20 cellular contexts compared by ENCODE assay signal in genomic region chr6:142915129-142915697, GRCh38. TPM values are rescaled to one million over a fixed set of nuclear protein-coding genes. Genes with fewer than 3 reads are reported as not detected.
DNase-seq lines count a peak whose midpoint lies in the region; ATAC-seq, FAIRE-seq and TF ChIP-seq lines count a peak whose summit lies in the region.
"Had no signal": no experiment of that assay in that cellular context is flagged by ENCODE, and none has a peak within 500 bp of the region (broad histone marks: within the 10 kb centered on the region; RNA-seq: fewer than 3 reads in every experiment).

No MANE protein-coding gene starts in this region.

- no peak overlapping the region for H3K4me3 ChIP-seq in H1 (ENCODE audit: extremely low read depth in 1 of 4, insufficient read depth in 2 of 4, low read depth in 3 of 4, low read length in 4 of 4)
- H3K4me3 ChIP-seq: esophagus squamous epithelium, heart left ventricle, Peyer's patch, upper lobe of right lung had no signal

- H3K4me2 ChIP-seq in H1 (ENCODE audit: insufficient read depth in 1 of 2, low read depth in 2 of 2, low read length in 2 of 2) = no peak overlapping the region

- H3K79me1 ChIP-seq in H1 (ENCODE audit: low read depth, low read length) = no peaks in the 10 kb centered on the region

- H3K14ac ChIP-seq in H1 (ENCODE audit: insufficient read length) = no peak overlapping the region

- intact Hi-C loops in activated naive CD4-positive, alpha-beta T cell treated with anti-CD3 and anti-CD28 coated beads for 36 hours (cut with micrococcal nuclease) = no loop called here

- no peak for TF ChIP-seq RAD21 in H1 (IDR thresholded peaks at IDR 0.05 in 1 of 2, conservative IDR thresholded peaks at IDR 0.05 in 1 of 2; ENCODE audit: low read depth in 2 of 2, low read length in 2 of 2)

- H3K27ac Mint-ChIP-seq in activated naive CD4-positive, alpha-beta T cell treated with anti-CD3 and anti-CD28 coated beads for 36 hours = peak overlapping the region; percentile 70
- H3K27ac Mint-ChIP-seq in T-helper 2 cell treated with Interferon-gamma antibody and Interleukin-4, amounts not matched to agents 5 μg/mL and 100 μg/mL, for 36 hours = peak overlapping the region; percentile 23
- H3K27ac Mint-ChIP-seq in stimulated activated naive CD8-positive, alpha-beta T cell treated with anti-CD3 and anti-CD28 coated beads, Interleukin-15, amount 100 ng/mL, for 72 hours = peak overlapping the region; percentile 0 to 77
- H3K27ac Mint-ChIP-seq: WTC11 had no signal

- FAIRE-seq in H1 (lab: Jason Lieb, UNC) = no peak
- FAIRE-seq: kidney had no signal

- H3K4me1 Mint-ChIP-seq in activated naive CD4-positive, alpha-beta T cell treated with anti-CD3 and anti-CD28 coated beads for 36 hours (ENCODE audit: low read depth) = peaks cover 87% of the 10 kb centered on the region
- peaks cover 46% of the 10 kb centered on the region for H3K4me1 Mint-ChIP-seq in T-helper 2 cell treated with Interferon-gamma antibody and Interleukin-4, amounts not matched to agents 5 μg/mL and 100 μg/mL, for 36 hours (ENCODE audit: low read depth)
- H3K4me1 Mint-ChIP-seq in stimulated activated naive CD8-positive, alpha-beta T cell treated with anti-CD3 and anti-CD28 coated beads, Interleukin-15, amount 100 ng/mL, for 72 hours = peaks cover 88% of the 10 kb centered on the region

- POLR2A ChIA-PET in H1 (lab: Charles Lee; ENCODE audit: partially characterized antibody) = no interaction called here

- H2AK5ac ChIP-seq in H1 (ENCODE audit: low read depth, low read length) = no peak overlapping the region

- no peak for TF ChIP-seq CTCF in H1 (IDR thresholded peaks at IDR 0.05; ENCODE audit: control extremely low read depth in 1 of 3, insufficient read depth in 1 of 3, low read depth in 1 of 3, low read length in 3 of 3)

- H2BK15ac ChIP-seq in H1 (ENCODE audit: low read length) = no peak overlapping the region

- peak overlapping the region; percentile 17 for H3K56ac ChIP-seq in H1 (replicated peaks; ENCODE audit: insufficient read length, low read depth, low read length)

- H3K23ac ChIP-seq in H1 (ENCODE audit: insufficient read length) = no peak overlapping the region

- no peak overlapping the region for H4K8ac ChIP-seq in H1 (ENCODE audit: extremely low read depth, insufficient read depth, low read length)

- no peaks in the 10 kb centered on the region for H4K20me1 ChIP-seq in H1 (replicated peaks in 1 of 2; ENCODE audit: control insufficient read depth in 1 of 2, insufficient read depth in 2 of 2, low read length in 2 of 2)

- no peak overlapping the region for H3K18ac ChIP-seq in H1 (ENCODE audit: extremely low read depth, low read length)

- TF ChIP-seq POLR2A in H1 (IDR thresholded peaks at IDR 0.05; ENCODE audit: control extremely low read depth in 1 of 2, low read depth in 2 of 2, low read length in 2 of 2) = no peak
- TF ChIP-seq POLR2A in erythroblast (IDR thresholded peaks at IDR 0.05; ENCODE audit: low read length) = no peak

- H3K27me3 ChIP-seq in H1 (replicated peaks in 1 of 4; ENCODE audit: control insufficient read depth in 3 of 4, extremely low read depth in 1 of 4, insufficient read depth in 3 of 4, low read length in 3 of 4) = no peaks in the 10 kb centered on the region
- H3K27me3 ChIP-seq: esophagus squamous epithelium, heart left ventricle, Peyer's patch, upper lobe of right lung had no signal

- H2BK120ac ChIP-seq in H1 (replicated peaks; ENCODE audit: low read depth, low read length) = no peak overlapping the region

- no peaks in the 10 kb centered on the region; the same call in 1 of the 2 replicates for H3K23me2 ChIP-seq in H1 (ENCODE audit: low read depth, low read length)

- ATAC-seq in stimulated activated naive CD8-positive, alpha-beta T cell treated with anti-CD3 and anti-CD28 coated beads, Interleukin-15, amount 100 ng/mL, for 72 hours = no peak
- ATAC-seq in HG02588 (IDR thresholded peaks at IDR 0.05; ENCODE audit: unreplicated experiment) (no peak), HG03108 (IDR thresholded peaks at IDR 0.05; ENCODE audit: unreplicated experiment) (no peak)
- ATAC-seq: heart left ventricle, upper lobe of right lung, WTC11 had no signal

- H3K4me3 Mint-ChIP-seq in activated naive CD4-positive, alpha-beta T cell treated with anti-CD3 and anti-CD28 coated beads for 36 hours = no peak overlapping the region
- no peak overlapping the region for H3K4me3 Mint-ChIP-seq in T-helper 2 cell treated with Interferon-gamma antibody and Interleukin-4, amounts not matched to agents 5 μg/mL and 100 μg/mL, for 36 hours
- peak overlapping the region; percentile 38 to 58 for H3K4me3 Mint-ChIP-seq in stimulated activated naive CD8-positive, alpha-beta T cell treated with anti-CD3 and anti-CD28 coated beads, Interleukin-15, amount 100 ng/mL, for 72 hours
- H3K4me3 Mint-ChIP-seq: WTC11 had no signal

- H2AFZ ChIP-seq in H1 (ENCODE audit: low read length) = no peak overlapping the region

- H3K36me3 ChIP-seq in H1 (ENCODE audit: control insufficient read depth in 2 of 4, insufficient read depth in 4 of 4, low read length in 3 of 4) = peaks cover 0 to 5% (median 0%) of the 10 kb centered on the region in 4 experiments; a peak in 1 of 8 replicates
- H3K36me3 ChIP-seq: esophagus squamous epithelium, Peyer's patch, upper lobe of right lung had no signal

- no peak overlapping the region for H4K91ac ChIP-seq in H1 (replicated peaks; ENCODE audit: insufficient read length, low read length)

- CTCF ChIA-PET in activated naive CD4-positive, alpha-beta T cell treated with anti-CD3 and anti-CD28 coated beads for 36 hours (lab: Charles Lee) = interaction anchor here (1.0 to 1.4 kb wide), 2 partner anchors 10 to 111 kb away, joined by 3 to 4 read pairs; no protein-coding TSS in a partner anchor
- CTCF ChIA-PET in H1 (lab: Charles Lee; ENCODE audit: partially characterized antibody) = no interaction called here

- peaks cover 3 to 8% of the 10 kb centered on the region in 2 experiments for H3K9me3 ChIP-seq in H1 (ENCODE audit: insufficient read depth in 2 of 2, low read depth in 1 of 2, low read length in 1 of 2)
- H3K9me3 ChIP-seq: esophagus squamous epithelium, heart left ventricle, Peyer's patch, upper lobe of right lung had no signal

- no peak overlapping the region for H3K4ac ChIP-seq in H1 (replicated peaks; ENCODE audit: insufficient read length, low read depth, low read length)

- WGBS in H1 (ENCODE audit: extremely low coverage in 1 of 2, insufficient coverage in 1 of 2, insufficient read length in 1 of 2, insufficient replicate concordance in 2 of 2, low coverage in 1 of 2, low lambda C conversion rate in 2 of 2, missing lambda C conversion rate in 1 of 2), 2 experiments = 94% methylated on average over 2 of the region's 2 CpGs; no CpG with 5 or more reads in 1 of the 2 experiments

- H2BK12ac ChIP-seq in H1 (ENCODE audit: low read depth, low read length) = peak overlapping the region; percentile 44; the same call in 1 of the 2 replicates

- H3K79me2 ChIP-seq in H1 (ENCODE audit: control insufficient read depth in 1 of 2, insufficient read depth in 2 of 2, low read length in 2 of 2) = peaks cover 0 to 11% of the 10 kb centered on the region in 2 experiments; a peak in 2 of 4 replicates

- no peaks in the 10 kb centered on the region for H3K27me3 Mint-ChIP-seq in activated naive CD4-positive, alpha-beta T cell treated with anti-CD3 and anti-CD28 coated beads for 36 hours (ENCODE audit: low read depth)
- no peaks in the 10 kb centered on the region for H3K27me3 Mint-ChIP-seq in T-helper 2 cell treated with Interferon-gamma antibody and Interleukin-4, amounts not matched to agents 5 μg/mL and 100 μg/mL, for 36 hours (ENCODE audit: low read depth)
- H3K27me3 Mint-ChIP-seq in stimulated activated naive CD8-positive, alpha-beta T cell treated with anti-CD3 and anti-CD28 coated beads, Interleukin-15, amount 100 ng/mL, for 72 hours = no peaks in the 10 kb centered on the region

- no peaks in the 10 kb centered on the region for H3K9me3 Mint-ChIP-seq in activated naive CD4-positive, alpha-beta T cell treated with anti-CD3 and anti-CD28 coated beads for 36 hours
- no peaks in the 10 kb centered on the region for H3K9me3 Mint-ChIP-seq in T-helper 2 cell treated with Interferon-gamma antibody and Interleukin-4, amounts not matched to agents 5 μg/mL and 100 μg/mL, for 36 hours
- peaks cover 0 to 4% of the 10 kb centered on the region in 2 donors for H3K9me3 Mint-ChIP-seq in stimulated activated naive CD8-positive, alpha-beta T cell treated with anti-CD3 and anti-CD28 coated beads, Interleukin-15, amount 100 ng/mL, for 72 hours

- no peak overlapping the region for H3K27ac ChIP-seq in H1 (ENCODE audit: low read depth, low read length)
- H3K27ac ChIP-seq: esophagus squamous epithelium, heart left ventricle, upper lobe of right lung had no signal

- H4K5ac ChIP-seq in H1 (ENCODE audit: insufficient read length, low read depth, low read length) = no peak overlapping the region

- no peak overlapping the region for H3K9ac ChIP-seq in H1 (replicated peaks in 1 of 4; ENCODE audit: extremely low read depth in 1 of 4, low read depth in 3 of 4, low read length in 3 of 4)

- H2BK5ac ChIP-seq in H1 (ENCODE audit: low read depth, low read length) = no peak overlapping the region

- peaks cover 0 to 9% (median 7%) of the 10 kb centered on the region in 4 experiments; a peak in 4 of 7 replicates for H3K4me1 ChIP-seq in H1 (replicated peaks in 1 of 4; ENCODE audit: control insufficient read depth in 3 of 4, insufficient read depth in 4 of 4, low read length in 3 of 4)
- H3K4me1 ChIP-seq: upper lobe of right lung had no signal

- DNase-seq in activated naive CD4-positive, alpha-beta T cell treated with anti-CD3 and anti-CD28 coated beads for 36 hours = peak; percentile 39
- DNase-seq in activated naive CD4-positive, alpha-beta T cell treated with Interleukin-2 at 50 U/mL for 16 hours = no peak
- no peak for DNase-seq in T-helper 2 cell treated with Interferon-gamma antibody and Interleukin-4, amounts not matched to agents 5 μg/mL and 100 μg/mL, for 36 hours (ENCODE audit: low spot score)
- DNase-seq in H1 (ENCODE audit: low read depth in 1 of 2, low spot score in 2 of 2) (no peak), erythroblast (lab: John Stamatoyannopoulos, UW) (no peak)
- peak in 1 of 2 donors; percentile 17 for DNase-seq in stimulated activated naive CD8-positive, alpha-beta T cell treated with anti-CD3 and anti-CD28 coated beads, Interleukin-15, amount 100 ng/mL, for 72 hours
- DNase-seq: activated T-cell treated with anti-CD3 and anti-CD28 coated beads for 4 hours; esophagus squamous epithelium; heart left ventricle; kidney; midbrain; NCI-H69; nucleus accumbens; Peyer's patch; stimulated activated CD4-positive, alpha-beta T cell treated with anti-CD3 and anti-CD28 coated beads, Interleukin-4, amount 100 ng/mL, for 24 hours; SW 1271; upper lobe of right lung had no signal

- H3K36me3 Mint-ChIP-seq in activated naive CD4-positive, alpha-beta T cell treated with anti-CD3 and anti-CD28 coated beads for 36 hours (ENCODE audit: low read depth) = peaks cover 19% of the 10 kb centered on the region
- peaks cover 25% of the 10 kb centered on the region for H3K36me3 Mint-ChIP-seq in T-helper 2 cell treated with Interferon-gamma antibody and Interleukin-4, amounts not matched to agents 5 μg/mL and 100 μg/mL, for 36 hours (ENCODE audit: low read depth)

- no peak overlapping the region for H2BK20ac ChIP-seq in H1 (ENCODE audit: low read length)

- TF ChIP-seq EP300 in H1 (IDR thresholded peaks at IDR 0.05; ENCODE audit: borderline replicate concordance in 1 of 2, low read depth in 2 of 2, low read length in 2 of 2) = no peak

RNA-seq across cellular contexts. Expression of gene HIVEP2, which starts 29.8 kb away (rescaled TPM):
- total RNA-seq in activated naive CD4-positive, alpha-beta T cell treated with anti-CD3 and anti-CD28 coated beads for 36 hours = 10 to 100 TPM; 22.0 to 24.1 TPM
- total RNA-seq in H1 (2021; fragmentation: NEBNext Ultra II Directional; extraction: Animal tissue kit (Norgen Biotek cat#: 25700)) = 5.9 and 6.1 TPM in 2 replicates
- 1.7 and 2.2 TPM in 2 replicates for polyA plus RNA-seq in H1 (2011; rRNA removed)
- polyA plus RNA-seq in H1 (2011; cell fraction: cytosol; rRNA removed) = 2.0 TPM
- 7.2 TPM for polyA plus RNA-seq in H1 (2011; cell fraction: nucleus; rRNA removed)
- 3.2 to 4.7 TPM (median 3.7 TPM) in 4 replicates for polyA plus RNA-seq in H1 (2012, experiment 1 of 2)
- 0.10 TPM for polyA plus RNA-seq in H1 (2012, experiment 2 of 2)
- 2.9 TPM for polyA plus RNA-seq in H1 (2013, experiment 1 of 2)
- polyA plus RNA-seq in H1 (2013, experiment 2 of 2) = 2.9 TPM
- polyA minus RNA-seq in H1 (2011; rRNA and poly(A)+ RNA removed) = 6.5 and 9.7 TPM in 2 replicates
- 3.7 TPM for polyA minus RNA-seq in H1 (2011; cell fraction: cytosol; rRNA and poly(A)+ RNA removed)
- 10.6 TPM for polyA minus RNA-seq in H1 (2011; cell fraction: nucleus; rRNA and poly(A)+ RNA removed)

Comparison
In these comparisons a context has a peak if more than half of its experiments do, and no peak if none do; other contexts are left out.
1. H3K4me3 Mint-ChIP-seq: peak in stimulated activated naive CD8-positive, alpha-beta T cell treated with anti-CD3 and anti-CD28 coated beads, Interleukin-15, amount 100 ng/mL, for 72 hours (2 of 2); none in activated naive CD4-positive, alpha-beta T cell treated with anti-CD3 and anti-CD28 coated beads for 36 hours (single experiment) and T-helper 2 cell treated with Interferon-gamma antibody and Interleukin-4, amounts not matched to agents 5 μg/mL and 100 μg/mL, for 36 hours (single experiment).
2. Peak in every context shown above with its lines, with median percentiles within 50 percentile points of each other: H3K27ac Mint-ChIP-seq.